ENCODE assay signal across 1 cellular context in genomic region chr17:63903787-63904201, GRCh38.
TF ChIP-seq lines count a peak whose summit lies in the region.

No MANE protein-coding gene starts in this region.

TF ChIP-seq in HepG2, 621 proteins besides CTCF, POLR2A, EP300 and RAD21:
- peak; percentile 31 for TF ChIP-seq STAG1 (CRISPR knock-in tag; IDR thresholded peaks at IDR 0.05)
